In the genomic region with DNA sequence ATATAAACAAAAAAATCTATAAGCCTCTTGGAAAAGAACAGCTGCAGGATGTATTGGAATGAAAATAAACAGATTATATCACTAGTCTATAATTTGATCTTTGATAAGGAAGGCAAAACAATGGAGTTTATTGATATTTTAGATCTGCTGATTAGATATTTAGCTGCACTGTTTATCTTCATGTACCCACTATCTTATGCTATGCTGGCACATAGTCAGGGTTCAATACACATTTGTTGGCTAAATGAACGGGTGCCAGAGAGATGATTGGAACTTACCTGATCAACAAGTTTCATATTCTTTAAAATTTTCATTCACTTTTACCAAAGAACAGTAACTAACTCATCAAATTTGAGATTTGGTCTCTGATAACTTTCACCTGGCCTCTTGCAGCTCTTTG, we compare ENCODE assay signal across 24 cellular contexts. TPM values are rescaled to one million over a fixed set of nuclear protein-coding genes. Genes with fewer than 3 reads are reported as not detected.
"Had no signal": no experiment of that assay in that cellular context is flagged by ENCODE, and none has a peak within 500 bp of the region (broad histone marks: within the 10 kb centered on the region; RNA-seq: fewer than 3 reads in every experiment).

No MANE protein-coding gene starts in this region.

- DNase-seq: activated CD4-positive, alpha-beta memory T cell treated with anti-CD3 and anti-CD28 coated beads, Interleukin-2, amount 10 ng/mL, durations not matched to agents 7 days and 5 days; activated CD4-positive, alpha-beta T cell treated with anti-CD3 and anti-CD28 coated beads for 48 hours; activated CD8-positive, alpha-beta memory T cell treated with anti-CD3 and anti-CD28 coated beads, Interleukin-2, amount 10 ng/mL, durations not matched to agents 7 days and 5 days; activated naive CD4-positive, alpha-beta T cell treated with anti-CD3 and anti-CD28 coated beads, Interleukin-2, amount 50 U/mL, for 16 hours; aorta; cerebellar nuclear complex; cortex of kidney; heart right ventricle; immature natural killer cell; stimulated activated naive CD4-positive, alpha-beta T cell; tibial artery had no signal

- H3K36me3 ChIP-seq: esophagus muscularis mucosa, gastroesophageal sphincter, heart right ventricle, neutrophil, tibial artery had no signal

- H3K9me3 ChIP-seq: esophagus muscularis mucosa, gastroesophageal sphincter, heart right ventricle, neutrophil, tibial artery had no signal

- FAIRE-seq: endometrium, TTC549 had no signal

- H3K4me3 ChIP-seq: esophagus muscularis mucosa, gastroesophageal sphincter, heart right ventricle, tibial artery had no signal

- H3K27ac ChIP-seq: esophagus muscularis mucosa, gastroesophageal sphincter, heart right ventricle, neutrophil, tibial artery had no signal

- ATAC-seq: activated CD8-positive, alpha-beta memory T cell treated with anti-CD3 and anti-CD28 coated beads, Interleukin-2, amount 10 ng/mL, durations not matched to agents 7 days and 5 days; gastroesophageal sphincter; heart right ventricle; natural killer cell treated with Interleukin-12 subunit alpha and Interleukin-12 subunit beta and Interleukin-15 and Interleukin-18, amount 100 ng/mL, for 72 hours; WTC11 had no signal

- H3K27me3 ChIP-seq: esophagus muscularis mucosa, gastroesophageal sphincter, heart right ventricle, neutrophil, tibial artery had no signal

RNA-seq across cellular contexts. Expression of gene MMP20, which starts 26.9 kb away (rescaled TPM):
- total RNA-seq: activated CD4-positive, alpha-beta memory T cell treated with anti-CD3 and anti-CD28 coated beads, Interleukin-2, amount 10 ng/mL, durations not matched to agents 7 days and 5 days; activated CD8-positive, alpha-beta memory T cell treated with anti-CD3 and anti-CD28 coated beads, Interleukin-2, amount 10 ng/mL, durations not matched to agents 7 days and 5 days; aorta; esophagus muscularis mucosa; gastroesophageal sphincter; heart right ventricle; liver; mesenteric fat pad; natural killer cell treated with Interleukin-12 subunit alpha and Interleukin-12 subunit beta and Interleukin-15 and Interleukin-18, amount 100 ng/mL, for 72 hours; renal cortical epithelial cell; subcutaneous adipose tissue; T-helper 2 cell treated with Interferon-gamma antibody and Interleukin-4, amounts not matched to agents 100 ng/mL and 5 ng/mL, for 36 hours; urinary bladder; WTC11 had no signal
- polyA plus RNA-seq: aorta, heart right ventricle, immature natural killer cell, liver, urinary bladder had no signal
